In the genomic region with DNA sequence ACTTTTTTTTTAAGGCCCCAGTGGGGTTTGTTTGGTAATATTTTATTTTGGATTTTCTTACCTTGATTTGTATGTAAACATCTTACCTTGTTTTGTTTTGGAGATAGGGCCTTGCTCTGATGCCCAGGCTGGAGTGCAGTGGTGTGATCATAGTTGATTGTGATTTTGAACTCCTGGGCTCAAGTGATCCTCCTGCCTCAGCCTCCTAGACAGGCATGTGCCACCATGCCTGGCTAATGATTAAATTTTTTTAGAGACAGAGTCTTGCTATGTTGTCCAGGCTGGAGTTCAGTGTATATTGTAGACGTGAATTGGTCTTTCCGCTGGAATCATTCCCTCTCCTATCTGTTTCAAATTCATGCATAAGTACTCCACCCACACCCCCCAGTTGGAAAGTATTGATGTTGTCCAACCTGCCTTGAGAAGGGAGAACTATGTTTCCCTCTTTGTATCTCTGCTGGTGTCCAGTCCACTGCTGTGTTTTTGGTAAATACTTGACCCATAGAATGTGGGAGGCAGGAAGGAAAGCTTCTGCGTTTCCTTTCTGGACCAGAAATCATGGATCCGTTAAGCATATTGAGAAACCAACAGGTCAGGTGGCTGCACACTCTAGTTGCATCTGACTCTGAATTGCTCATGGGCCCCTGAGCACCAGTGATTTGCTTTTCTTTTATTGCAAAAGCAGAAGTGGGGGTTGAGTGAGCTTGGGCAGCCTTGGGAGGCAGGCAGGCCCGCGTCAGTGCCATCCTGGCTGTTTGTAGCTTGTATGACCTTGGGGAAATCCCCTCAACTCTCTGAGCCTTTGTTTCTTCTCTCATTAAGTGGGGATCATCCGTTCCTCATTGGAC, we compare ENCODE assay signal across 9 cellular contexts. TPM values are rescaled to one million over a fixed set of nuclear protein-coding genes. Genes with fewer than 3 reads are reported as not detected.
DNase-seq lines count a peak whose midpoint lies in the region; ATAC-seq lines count a peak whose summit lies in the region.
"Had no signal": no experiment of that assay in that cellular context is flagged by ENCODE, and none has a peak within 500 bp of the region (broad histone marks: within the 10 kb centered on the region; RNA-seq: fewer than 3 reads in every experiment).

No MANE protein-coding gene starts in this region.

- no peaks in the 10 kb centered on the region for H4K20me1 ChIP-seq in Karpas-422 (ENCODE audit: insufficient read depth, low read depth, low read length)

- no peaks in the 10 kb centered on the region for H3K9me3 ChIP-seq in Karpas-422 (ENCODE audit: low read length)

- H3K27me3 Mint-ChIP-seq in activated naive CD4-positive, alpha-beta T cell treated with anti-CD3 and anti-CD28 coated beads for 36 hours (ENCODE audit: low read depth) = no peaks in the 10 kb centered on the region
- H3K27me3 Mint-ChIP-seq in stimulated activated naive CD8-positive, alpha-beta T cell treated with anti-CD3 and anti-CD28 coated beads, Interleukin-15, Interleukin-2, amounts not matched to agents 100 ng/mL and 50 ng/mL, for 24 hours = no peaks in the 10 kb centered on the region

- peaks cover 11% of the 10 kb centered on the region for H3K4me1 Mint-ChIP-seq in activated naive CD4-positive, alpha-beta T cell treated with anti-CD3 and anti-CD28 coated beads for 36 hours (ENCODE audit: low read depth)
- peaks cover 23% of the 10 kb centered on the region for H3K4me1 Mint-ChIP-seq in stimulated activated naive CD8-positive, alpha-beta T cell treated with anti-CD3 and anti-CD28 coated beads, Interleukin-15, Interleukin-2, amounts not matched to agents 100 ng/mL and 50 ng/mL, for 24 hours (ENCODE audit: low read depth)

- ATAC-seq in esophagus mucosa (peak; percentile 34), GM21717 (IDR thresholded peaks at IDR 0.05; ENCODE audit: unreplicated experiment) (no peak)

- H3K4me3 ChIP-seq in Karpas-422 (ENCODE audit: low read length) = peak overlapping the region; percentile 23; the same call in 1 of the 2 replicates
- H3K4me3 ChIP-seq: dorsolateral prefrontal cortex had no signal

- peaks cover 40% of the 10 kb centered on the region for H3K4me1 ChIP-seq in Karpas-422 (ENCODE audit: low read length)

- H3K4me3 Mint-ChIP-seq in activated naive CD4-positive, alpha-beta T cell treated with anti-CD3 and anti-CD28 coated beads for 36 hours = no peak overlapping the region
- no peak overlapping the region for H3K4me3 Mint-ChIP-seq in stimulated activated naive CD8-positive, alpha-beta T cell treated with anti-CD3 and anti-CD28 coated beads, Interleukin-15, Interleukin-2, amounts not matched to agents 100 ng/mL and 50 ng/mL, for 24 hours

- peak overlapping the region; percentile 44 for H3K4me2 ChIP-seq in Karpas-422 (ENCODE audit: low read depth, low read length, poor library complexity, severe bottlenecking)

- no peaks in the 10 kb centered on the region for H3K9me2 ChIP-seq in Karpas-422 (replicated peaks; ENCODE audit: insufficient read depth, low read length)

- H3K9ac ChIP-seq in Karpas-422 (ENCODE audit: low read length) = peak overlapping the region; percentile 46

- H2AFZ ChIP-seq in Karpas-422 (ENCODE audit: low read length) = peak overlapping the region; percentile 55; the same call in 1 of the 2 replicates

- H3K36me3 ChIP-seq in Karpas-422 (ENCODE audit: insufficient read depth, low read length) = no peaks in the 10 kb centered on the region

- no peaks in the 10 kb centered on the region for H3K79me2 ChIP-seq in Karpas-422 (ENCODE audit: low read length)

- H3K27ac ChIP-seq in Karpas-422 (ENCODE audit: low read length) = peak overlapping the region; percentile 82
- H3K27ac ChIP-seq: dorsolateral prefrontal cortex had no signal

- no peaks in the 10 kb centered on the region for H3K27me3 ChIP-seq in Karpas-422 (ENCODE audit: low read length)
- H3K27me3 ChIP-seq: dorsolateral prefrontal cortex had no signal

- H3K9me3 Mint-ChIP-seq in activated naive CD4-positive, alpha-beta T cell treated with anti-CD3 and anti-CD28 coated beads for 36 hours = no peaks in the 10 kb centered on the region
- no peaks in the 10 kb centered on the region for H3K9me3 Mint-ChIP-seq in stimulated activated naive CD8-positive, alpha-beta T cell treated with anti-CD3 and anti-CD28 coated beads, Interleukin-15, Interleukin-2, amounts not matched to agents 100 ng/mL and 50 ng/mL, for 24 hours

- CTCF ChIA-PET in activated naive CD4-positive, alpha-beta T cell treated with anti-CD3 and anti-CD28 coated beads for 36 hours (lab: Charles Lee) = interaction anchor here (0.6 to 3.6 kb wide), 9 partner anchors 13 to 407 kb away, joined by 3 to 20 read pairs (median 3); no protein-coding TSS in a partner anchor

- no peaks in the 10 kb centered on the region for H3K36me3 Mint-ChIP-seq in activated naive CD4-positive, alpha-beta T cell treated with anti-CD3 and anti-CD28 coated beads for 36 hours (ENCODE audit: low read depth)
- no peaks in the 10 kb centered on the region for H3K36me3 Mint-ChIP-seq in stimulated activated naive CD8-positive, alpha-beta T cell treated with anti-CD3 and anti-CD28 coated beads, Interleukin-15, Interleukin-2, amounts not matched to agents 100 ng/mL and 50 ng/mL, for 24 hours (ENCODE audit: low read depth)

- H3K27ac Mint-ChIP-seq in activated naive CD4-positive, alpha-beta T cell treated with anti-CD3 and anti-CD28 coated beads for 36 hours = no peak overlapping the region
- H3K27ac Mint-ChIP-seq in stimulated activated naive CD8-positive, alpha-beta T cell treated with anti-CD3 and anti-CD28 coated beads, Interleukin-15, Interleukin-2, amounts not matched to agents 100 ng/mL and 50 ng/mL, for 24 hours = peak overlapping the region; percentile 38

- intact Hi-C loops in activated naive CD4-positive, alpha-beta T cell treated with anti-CD3 and anti-CD28 coated beads for 36 hours (cut with micrococcal nuclease) = no loop called here

- peak; percentile 42 for DNase-seq in activated naive CD4-positive, alpha-beta T cell treated with anti-CD3 and anti-CD28 coated beads for 36 hours
- no peak for DNase-seq in activated naive CD4-positive, alpha-beta T cell (lab: John Stamatoyannopoulos, UW)
- DNase-seq in Karpas-422 (peak; percentile 94), HPDE6-E6E7 (ENCODE audit: extremely low spot score) (no peak), cerebellar nuclear complex (lab: John Stamatoyannopoulos, UW) (no peak)

RNA-seq across cellular contexts. Expression of gene RMI2, which starts 25.0 kb away (rescaled TPM):
- total RNA-seq in activated naive CD4-positive, alpha-beta T cell treated with anti-CD3 and anti-CD28 coated beads for 36 hours = 10 to 100 TPM; 82.8 to 86.2 TPM
- 19.4 and 45.2 TPM in 2 replicates for total RNA-seq in Karpas-422 (2014; rRNA removed; shearing (Covaris generic); ENCODE audit: low replicate concordance)
- 11.0 TPM for total RNA-seq in esophagus mucosa

Comparison
In these comparisons a context has a peak if more than half of its experiments do, and no peak if none do; other contexts are left out.
1. DNase-seq: peak in activated naive CD4-positive, alpha-beta T cell treated with anti-CD3 and anti-CD28 coated beads for 36 hours (single experiment) and Karpas-422 (single experiment); none in activated naive CD4-positive, alpha-beta T cell (0 of 4), HPDE6-E6E7 (single experiment) and cerebellar nuclear complex (0 of 2).